12 cellular contexts compared by ENCODE assay signal in the genomic region with DNA sequence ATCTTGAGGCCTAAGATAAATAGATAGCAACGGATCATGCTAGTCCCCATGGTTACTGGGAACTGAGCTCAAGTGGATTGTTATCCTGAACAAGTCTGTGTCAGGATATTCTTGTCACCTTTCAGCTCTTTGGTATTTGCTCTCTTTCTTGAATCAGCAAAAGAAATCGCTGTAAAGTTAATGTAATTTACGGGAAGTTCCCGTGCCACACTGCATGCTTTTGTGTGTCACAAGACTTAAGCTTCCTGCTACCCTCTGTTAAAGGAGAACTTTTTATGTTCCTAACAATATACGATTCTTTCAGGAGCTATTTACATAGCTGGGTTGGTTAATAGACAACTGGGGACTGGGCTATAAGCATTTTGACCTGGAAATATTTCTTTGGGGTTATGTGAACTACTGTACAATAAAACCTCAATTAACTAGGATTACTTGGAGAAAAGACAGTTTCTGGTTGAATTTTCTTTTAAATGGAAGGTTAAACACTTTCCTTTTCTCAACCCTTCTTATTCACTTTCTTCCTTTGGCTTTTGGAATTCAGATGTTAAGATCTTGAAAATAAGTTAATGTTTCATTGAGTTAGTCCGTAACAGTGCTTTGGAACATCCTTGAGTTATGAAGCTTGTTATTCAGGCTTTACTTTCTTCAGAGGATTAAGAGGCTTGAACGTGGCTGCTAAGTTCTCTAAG.
DNase-seq lines count a peak whose midpoint lies in the region; ATAC-seq, FAIRE-seq and TF ChIP-seq lines count a peak whose summit lies in the region.
"Had no signal": no experiment of that assay in that cellular context is flagged by ENCODE, and none has a peak within 500 bp of the region (broad histone marks: within the 10 kb centered on the region; RNA-seq: fewer than 3 reads in every experiment).

No MANE protein-coding gene starts in this region.

- H3K9me3 ChIP-seq in GM12878 (replicated peaks; ENCODE audit: control insufficient read depth, insufficient read depth, low read length) (no peaks in the 10 kb centered on the region), uterus (no peaks in the 10 kb centered on the region)

- RAD21 ChIA-PET in GM12878 (lab: Charles Lee; ENCODE audit: unreplicated experiment), result interaction anchor here (0.6 to 3.1 kb wide), 9 partner anchors 9 to 150 kb away, joined by 3 to 15 read pairs (median 3); no protein-coding TSS in a partner anchor

- H3K4me1 ChIP-seq in GM12878 (ENCODE audit: control insufficient read depth, insufficient read depth, low read length), result peaks cover 4% of the 10 kb centered on the region
- peaks cover 0 to 5% of the 10 kb centered on the region in 2 donors for H3K4me1 ChIP-seq in uterus

- POLR2A ChIA-PET in GM12878 (lab: Charles Lee), result interaction anchor here (0.5 to 1.0 kb wide), 2 partner anchors 10 to 92 kb away, joined by 3 to 4 read pairs; no protein-coding TSS in a partner anchor

- no peak overlapping the region for H3K4me2 ChIP-seq in GM12878 (ENCODE audit: control insufficient read depth, insufficient read depth)

- no peak for TF ChIP-seq POLR2A in GM12878 (IDR thresholded peaks at IDR 0.05; ENCODE audit: low read depth, low read length)
- TF ChIP-seq POLR2A in uterus (IDR thresholded peaks at IDR 0.05), result no peak

- WGBS in GM12878 (ENCODE audit: insufficient coverage, insufficient replicate concordance, low lambda C conversion rate, missing lambda C conversion rate), result 57% methylated on average over 7 of the region's 7 CpGs

- H3K4me3 ChIP-seq in GM12878, result no peak overlapping the region
- no peak overlapping the region for H3K4me3 ChIP-seq in uterus
- H3K4me3 ChIP-seq: GM23248, skin epidermis had no signal

- DNase-seq in HT-29 (ENCODE audit: low spot score) (peak; percentile 53), GM12878 (ENCODE audit: low read depth, low spot score) (no peak), left colon (no peak), renal cortical epithelial cell (ENCODE audit: low read depth) (peak; percentile 97), RPMI8226 (no peak), uterus (no peak)
- no peak for DNase-seq in activated T-cell treated with anti-CD3 and anti-CD28 coated beads, Interleukin-2, amount 50 U/mL, for 1 hour
- DNase-seq: endodermal cell, GM23248, NCI-H1048 had no signal

- TF ChIP-seq CTCF in GM12878 (IDR thresholded peaks at IDR 0.05 in 2 of 3, conservative IDR thresholded peaks at IDR 0.05 in 1 of 3; ENCODE audit: control insufficient read depth in 2 of 3, extremely low read depth in 1 of 3, insufficient read depth in 1 of 3, low read depth in 3 of 3, low read length in 3 of 3) (no peak), uterus (IDR thresholded peaks at IDR 0.05) (no peak)

- in situ Hi-C loops in GM12878 (cut with MboI), result no loop called here

- TF ChIP-seq RAD21 in GM12878 (IDR thresholded peaks at IDR 0.05; ENCODE audit: insufficient read depth, low read depth, low read length), result no peak

- SMC1A ChIA-PET in GM12878 (lab: Charles Lee; ENCODE audit: uncharacterized antibody, unreplicated experiment), result interaction anchor here (0.7 to 6.7 kb wide), 12 partner anchors 9 to 141 kb away, joined by 3 to 38 read pairs (median 4); no protein-coding TSS in a partner anchor

- H4K20me1 ChIP-seq in GM12878 (ENCODE audit: control insufficient read depth, insufficient read depth), result no peaks in the 10 kb centered on the region

- FAIRE-seq in GM12878 (lab: Jason Lieb, UNC), result no peak

- TF ChIP-seq EP300 in GM12878 (IDR thresholded peaks at IDR 0.05; ENCODE audit: borderline replicate concordance in 1 of 2, control insufficient read depth in 1 of 2, low read depth in 2 of 2, low read length in 2 of 2), result no peak

- H2AFZ ChIP-seq in GM12878 (ENCODE audit: control insufficient read depth, low read depth, low read length), result peak overlapping the region; percentile 31; the same call in 1 of the 2 replicates
- H2AFZ ChIP-seq: GM23248 had no signal

- BruUV-seq in GM12878 (replicated peaks; lab: Mats Ljungman, UMichigan), result no TSS peak

- H3K36me3 ChIP-seq in GM12878 (ENCODE audit: control insufficient read depth in 2 of 2, insufficient read depth in 2 of 2, low read length in 1 of 2) (no peaks in the 10 kb centered on the region), uterus (no peaks in the 10 kb centered on the region)

- intact Hi-C loops in GM12878 (cut with micrococcal nuclease; ENCODE audit: unreplicated experiment) (no loop called here), left colon (cut with DNase I, micrococcal nuclease) (no loop called here), uterus (cut with DNase I; ENCODE audit: low total_unique reads) (no loop called here)

- H3K27ac ChIP-seq in GM12878 (ENCODE audit: control insufficient read depth, insufficient read depth) (no peak overlapping the region), uterus (peak overlapping the region in 1 of 2 donors; percentile 22)
- H3K27ac ChIP-seq: GM23248 had no signal

- H3K79me2 ChIP-seq in GM12878 (ENCODE audit: control insufficient read depth, insufficient read depth, low read length), result no peaks in the 10 kb centered on the region

- H3K9ac ChIP-seq in GM12878 (ENCODE audit: control insufficient read depth, insufficient read depth, low read length), result no peak overlapping the region
- H3K9ac ChIP-seq: GM23248 had no signal

- ATAC-seq in GM12878 (peak; percentile 27; the same call in 2 of the 3 replicates), left colon (peak; percentile 88), GM21528 (IDR thresholded peaks at IDR 0.05; ENCODE audit: low FRiP score, unreplicated experiment) (no peak)

- H3K27me3 ChIP-seq in GM12878 (replicated peaks in 1 of 2; ENCODE audit: control insufficient read depth in 2 of 2, insufficient read depth in 2 of 2, low read length in 1 of 2) (no peaks in the 10 kb centered on the region), uterus (no peaks in the 10 kb centered on the region)

- CTCF ChIA-PET in GM12878 (lab: Yijun Ruan, JAX), result interaction anchor here (0.8 to 2.6 kb wide), 6 partner anchors 9 to 18 kb away, joined by 3 to 12 read pairs (median 5); no protein-coding TSS in a partner anchor

TF ChIP-seq in GM12878, 131 proteins besides CTCF, POLR2A, EP300 and RAD21:
- TF ChIP-seq, protein P1, sequence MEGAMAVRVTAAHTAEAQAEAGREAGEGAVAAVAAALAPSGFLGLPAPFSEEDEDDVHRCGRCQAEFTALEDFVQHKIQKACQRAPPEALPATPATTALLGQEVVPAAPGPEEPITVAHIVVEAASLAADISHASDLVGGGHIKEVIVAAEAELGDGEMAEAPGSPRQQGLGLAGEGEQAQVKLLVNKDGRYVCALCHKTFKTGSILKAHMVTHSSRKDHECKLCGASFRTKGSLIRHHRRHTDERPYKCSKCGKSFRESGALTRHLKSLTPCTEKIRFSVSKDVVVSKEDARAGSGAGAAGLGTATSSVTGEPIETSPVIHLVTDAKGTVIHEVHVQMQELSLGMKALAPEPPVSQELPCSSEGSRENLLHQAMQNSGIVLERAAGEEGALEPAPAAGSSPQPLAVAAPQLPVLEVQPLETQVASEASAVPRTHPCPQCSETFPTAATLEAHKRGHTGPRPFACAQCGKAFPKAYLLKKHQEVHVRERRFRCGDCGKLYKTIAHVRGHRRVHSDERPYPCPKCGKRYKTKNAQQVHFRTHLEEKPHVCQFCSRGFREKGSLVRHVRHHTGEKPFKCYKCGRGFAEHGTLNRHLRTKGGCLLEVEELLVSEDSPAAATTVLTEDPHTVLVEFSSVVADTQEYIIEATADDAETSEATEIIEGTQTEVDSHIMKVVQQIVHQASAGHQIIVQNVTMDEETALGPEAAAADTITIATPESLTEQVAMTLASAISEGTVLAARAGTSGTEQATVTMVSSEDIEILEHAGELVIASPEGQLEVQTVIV (IDR thresholded peaks at IDR 0.05; ENCODE audit: borderline replicate concordance, partially characterized antibody), result no peak
- peak in 1 of 2 experiments; percentile 12; a peak in 1 of 4 replicates for TF ChIP-seq BHLHE40 (IDR thresholded peaks at IDR 0.05; ENCODE audit: borderline replicate concordance in 1 of 2, low read depth in 2 of 2, low read length in 1 of 2)

Comparison
In these comparisons a context has a peak if more than half of its experiments do, and no peak if none do; other contexts are left out.
1. DNase-seq: peak in HT-29 (single experiment) and renal cortical epithelial cell (single experiment); none in GM12878 (single experiment), left colon (0 of 2), RPMI8226 (single experiment), activated T-cell treated with anti-CD3 and anti-CD28 coated beads, Interleukin-2, amount 50 U/mL, for 1 hour (single experiment) and uterus (0 of 2).